ENCODE assay signal across 2 cellular contexts in the genomic region with DNA sequence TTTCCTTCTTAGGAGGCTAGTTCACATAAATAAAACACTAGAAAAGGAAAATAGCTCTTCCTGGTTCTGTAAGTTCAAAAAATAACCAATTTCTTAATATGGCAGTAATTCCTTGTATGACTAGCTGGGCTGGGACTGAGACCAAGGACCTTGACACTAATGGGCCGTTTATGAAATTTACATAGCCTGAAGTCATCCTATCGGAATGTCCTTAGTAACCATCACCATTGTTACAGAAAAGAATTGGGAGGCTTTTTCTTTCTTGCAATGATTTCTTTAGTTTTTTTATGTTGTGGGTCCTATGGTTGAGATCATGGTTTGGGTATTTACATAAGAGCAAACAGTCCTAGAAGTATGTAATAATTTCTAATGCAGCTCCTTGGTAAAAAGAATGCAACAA.
TF ChIP-seq lines count a peak whose summit lies in the region.

No MANE protein-coding gene starts in this region.

TF ChIP-seq in GM23338, 12 proteins besides CTCF, POLR2A, EP300 and RAD21 (continues in another document):
- no peak for TF ChIP-seq ETS1 (IDR thresholded peaks at IDR 0.05)
- no peak for TF ChIP-seq POLR2AphosphoS5 (IDR thresholded peaks at IDR 0.05; ENCODE audit: low read depth)
- no peak for TF ChIP-seq EZH2phosphoT487 (IDR thresholded peaks at IDR 0.05; ENCODE audit: unreplicated experiment)
- TF ChIP-seq JUNB (IDR thresholded peaks at IDR 0.05; ENCODE audit: unreplicated experiment), result no peak
- TF ChIP-seq, protein P1, sequence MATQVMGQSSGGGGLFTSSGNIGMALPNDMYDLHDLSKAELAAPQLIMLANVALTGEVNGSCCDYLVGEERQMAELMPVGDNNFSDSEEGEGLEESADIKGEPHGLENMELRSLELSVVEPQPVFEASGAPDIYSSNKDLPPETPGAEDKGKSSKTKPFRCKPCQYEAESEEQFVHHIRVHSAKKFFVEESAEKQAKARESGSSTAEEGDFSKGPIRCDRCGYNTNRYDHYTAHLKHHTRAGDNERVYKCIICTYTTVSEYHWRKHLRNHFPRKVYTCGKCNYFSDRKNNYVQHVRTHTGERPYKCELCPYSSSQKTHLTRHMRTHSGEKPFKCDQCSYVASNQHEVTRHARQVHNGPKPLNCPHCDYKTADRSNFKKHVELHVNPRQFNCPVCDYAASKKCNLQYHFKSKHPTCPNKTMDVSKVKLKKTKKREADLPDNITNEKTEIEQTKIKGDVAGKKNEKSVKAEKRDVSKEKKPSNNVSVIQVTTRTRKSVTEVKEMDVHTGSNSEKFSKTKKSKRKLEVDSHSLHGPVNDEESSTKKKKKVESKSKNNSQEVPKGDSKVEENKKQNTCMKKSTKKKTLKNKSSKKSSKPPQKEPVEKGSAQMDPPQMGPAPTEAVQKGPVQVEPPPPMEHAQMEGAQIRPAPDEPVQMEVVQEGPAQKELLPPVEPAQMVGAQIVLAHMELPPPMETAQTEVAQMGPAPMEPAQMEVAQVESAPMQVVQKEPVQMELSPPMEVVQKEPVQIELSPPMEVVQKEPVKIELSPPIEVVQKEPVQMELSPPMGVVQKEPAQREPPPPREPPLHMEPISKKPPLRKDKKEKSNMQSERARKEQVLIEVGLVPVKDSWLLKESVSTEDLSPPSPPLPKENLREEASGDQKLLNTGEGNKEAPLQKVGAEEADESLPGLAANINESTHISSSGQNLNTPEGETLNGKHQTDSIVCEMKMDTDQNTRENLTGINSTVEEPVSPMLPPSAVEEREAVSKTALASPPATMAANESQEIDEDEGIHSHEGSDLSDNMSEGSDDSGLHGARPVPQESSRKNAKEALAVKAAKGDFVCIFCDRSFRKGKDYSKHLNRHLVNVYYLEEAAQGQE (IDR thresholded peaks at IDR 0.05; ENCODE audit: unreplicated experiment), result no peak
- TF ChIP-seq ZNF114 (CRISPR knock-in tag; IDR thresholded peaks at IDR 0.05), result no peak
- no peak for TF ChIP-seq NANOG (IDR thresholded peaks at IDR 0.05; ENCODE audit: borderline replicate concordance)
- no peak for TF ChIP-seq EZH2 (IDR thresholded peaks at IDR 0.05; ENCODE audit: low read depth, unreplicated experiment)
- no peak for TF ChIP-seq ZNF462 (CRISPR knock-in tag; IDR thresholded peaks at IDR 0.05)
- no peak for TF ChIP-seq CREB1 (CRISPR knock-in tag; IDR thresholded peaks at IDR 0.05; ENCODE audit: low read depth)

TF ChIP-seq in SK-N-SH, 30 proteins besides CTCF, POLR2A, EP300 and RAD21 (continued from another document):
- TF ChIP-seq ZBTB33 (IDR thresholded peaks at IDR 0.05; ENCODE audit: borderline replicate concordance, low read depth) (no peak), NFIC (IDR thresholded peaks at IDR 0.05; ENCODE audit: borderline replicate concordance) (peak; percentile 31; the same call in 1 of the 2 replicates), TCF12 (IDR thresholded peaks at IDR 0.05) (peak; percentile 36; the same call in 1 of the 2 replicates), JUND (IDR thresholded peaks at IDR 0.05) (peak; percentile 40; the same call in 1 of the 2 replicates)
TF ChIP-seq in SK-N-SH: peak in this region for 5.
